In genomic region chr12:49297695-49298060, GRCh38 we compare ENCODE assay signal across 10 cellular contexts. TPM values are rescaled to one million over a fixed set of nuclear protein-coding genes. Genes with fewer than 3 reads are reported as not detected.
DNase-seq lines count a peak whose midpoint lies in the region; TF ChIP-seq lines count a peak whose summit lies in the region.
"Had no signal": no experiment of that assay in that cellular context is flagged by ENCODE, and none has a peak within 500 bp of the region (broad histone marks: within the 10 kb centered on the region; RNA-seq: fewer than 3 reads in every experiment).

No MANE protein-coding gene starts in this region.

- H3K4me1 Mint-ChIP-seq in activated CD4-positive, alpha-beta memory T cell treated with anti-CD3 and anti-CD28 coated beads, Interleukin-2, amount 10 ng/mL, durations not matched to agents 7 days and 5 days = peaks cover 40% of the 10 kb centered on the region
- peaks cover 18% of the 10 kb centered on the region for H3K4me1 Mint-ChIP-seq in activated CD4-positive, alpha-beta memory T cell treated with anti-CD3 and anti-CD28 coated beads for 36 hours (ENCODE audit: low read depth)
- peaks cover 38% of the 10 kb centered on the region for H3K4me1 Mint-ChIP-seq in dendritic cell treated with granulocyte-macrophage colony-stimulating factor and Interleukin-4, amounts not matched to agents 40 ng/mL and 50 ng/mL, for 4 days (ENCODE audit: low read depth)

- H3K4me3 Mint-ChIP-seq in activated CD4-positive, alpha-beta memory T cell treated with anti-CD3 and anti-CD28 coated beads, Interleukin-2, amount 10 ng/mL, durations not matched to agents 7 days and 5 days = peak overlapping the region; percentile 44
- no peak overlapping the region for H3K4me3 Mint-ChIP-seq in activated CD4-positive, alpha-beta memory T cell treated with anti-CD3 and anti-CD28 coated beads for 36 hours
- H3K4me3 Mint-ChIP-seq in dendritic cell treated with granulocyte-macrophage colony-stimulating factor and Interleukin-4, amounts not matched to agents 40 ng/mL and 50 ng/mL, for 4 days = peak overlapping the region; percentile 26

- no peak overlapping the region for H3K27ac Mint-ChIP-seq in activated CD4-positive, alpha-beta memory T cell treated with anti-CD3 and anti-CD28 coated beads, Interleukin-2, amount 10 ng/mL, durations not matched to agents 7 days and 5 days
- no peak overlapping the region for H3K27ac Mint-ChIP-seq in activated CD4-positive, alpha-beta memory T cell treated with anti-CD3 and anti-CD28 coated beads for 36 hours
- H3K27ac Mint-ChIP-seq in dendritic cell treated with granulocyte-macrophage colony-stimulating factor and Interleukin-4, amounts not matched to agents 40 ng/mL and 50 ng/mL, for 4 days = no peak overlapping the region

- H3K27ac ChIP-seq in OCI-LY3 (ENCODE audit: low read length) = no peak overlapping the region

- H3K27me3 Mint-ChIP-seq in activated CD4-positive, alpha-beta memory T cell treated with anti-CD3 and anti-CD28 coated beads, Interleukin-2, amount 10 ng/mL, durations not matched to agents 7 days and 5 days = peaks cover 52% of the 10 kb centered on the region
- H3K27me3 Mint-ChIP-seq in activated CD4-positive, alpha-beta memory T cell treated with anti-CD3 and anti-CD28 coated beads for 36 hours = peaks cover 52% of the 10 kb centered on the region
- H3K27me3 Mint-ChIP-seq in dendritic cell treated with granulocyte-macrophage colony-stimulating factor and Interleukin-4, amounts not matched to agents 40 ng/mL and 50 ng/mL, for 4 days = peaks cover 90% of the 10 kb centered on the region

- DNase-seq in activated CD4-positive, alpha-beta memory T cell treated with anti-CD3 and anti-CD28 coated beads, Interleukin-2, amount 10 ng/mL, durations not matched to agents 7 days and 5 days = no peak
- no peak for DNase-seq in activated CD4-positive, alpha-beta memory T cell treated with anti-CD3 and anti-CD28 coated beads for 36 hours
- DNase-seq in AG08396 (ENCODE audit: low spot score) (no peak), COLO668 (lab: John Stamatoyannopoulos, UW; ENCODE audit: unreplicated experiment) (no peak)
- DNase-seq in activated CD4-positive, CD25-positive, alpha-beta regulatory T cell treated with anti-CD3 and anti-CD28 coated beads, Interleukin-2, amount 50 U/mL, for 72 hours = no peak
- DNase-seq: NCI-H2107 had no signal

- peak overlapping the region; percentile 40 for H3K4me2 ChIP-seq in OCI-LY3 (ENCODE audit: low read length)
- peak overlapping the region; percentile 74 for H3K4me2 ChIP-seq in skeletal muscle satellite cell (ENCODE audit: low read length)

- H3K36me3 ChIP-seq in OCI-LY3 (replicated peaks; ENCODE audit: low read depth, low read length) (no peaks in the 10 kb centered on the region), skeletal muscle satellite cell (ENCODE audit: insufficient read depth, low read length) (no peaks in the 10 kb centered on the region)

- H3K79me2 ChIP-seq in OCI-LY3 (ENCODE audit: low read length) = no peaks in the 10 kb centered on the region

- H3K4me1 ChIP-seq in OCI-LY3 (ENCODE audit: low read length) (0 out of 2 replicates have a peak, but pooled peaks cover 4% of the 10 kb centered on the region), skeletal muscle satellite cell (ENCODE audit: control insufficient read depth, insufficient read depth, low read length) (peaks cover 18% of the 10 kb centered on the region)

- no peak overlapping the region for H3K9ac ChIP-seq in OCI-LY3 (ENCODE audit: low read length)
- no peak overlapping the region for H3K9ac ChIP-seq in skeletal muscle satellite cell (ENCODE audit: low read depth, low read length)

- no peaks in the 10 kb centered on the region for H3K27me3 ChIP-seq in OCI-LY3 (ENCODE audit: low read depth, low read length)
- peaks cover 33% of the 10 kb centered on the region for H3K27me3 ChIP-seq in skeletal muscle satellite cell (ENCODE audit: control insufficient read depth, insufficient read depth, low read length)

- no peaks in the 10 kb centered on the region for H3K36me3 Mint-ChIP-seq in activated CD4-positive, alpha-beta memory T cell treated with anti-CD3 and anti-CD28 coated beads, Interleukin-2, amount 10 ng/mL, durations not matched to agents 7 days and 5 days (ENCODE audit: low read depth)
- no peaks in the 10 kb centered on the region for H3K36me3 Mint-ChIP-seq in activated CD4-positive, alpha-beta memory T cell treated with anti-CD3 and anti-CD28 coated beads for 36 hours
- no peaks in the 10 kb centered on the region for H3K36me3 Mint-ChIP-seq in dendritic cell treated with granulocyte-macrophage colony-stimulating factor and Interleukin-4, amounts not matched to agents 40 ng/mL and 50 ng/mL, for 4 days (ENCODE audit: low read depth)

- H4K20me1 ChIP-seq in OCI-LY3 (ENCODE audit: insufficient read depth, low read length) = no peaks in the 10 kb centered on the region

- no peaks in the 10 kb centered on the region for H3K9me3 Mint-ChIP-seq in activated CD4-positive, alpha-beta memory T cell treated with anti-CD3 and anti-CD28 coated beads, Interleukin-2, amount 10 ng/mL, durations not matched to agents 7 days and 5 days
- no peaks in the 10 kb centered on the region for H3K9me3 Mint-ChIP-seq in activated CD4-positive, alpha-beta memory T cell treated with anti-CD3 and anti-CD28 coated beads for 36 hours
- no peaks in the 10 kb centered on the region for H3K9me3 Mint-ChIP-seq in dendritic cell treated with granulocyte-macrophage colony-stimulating factor and Interleukin-4, amounts not matched to agents 40 ng/mL and 50 ng/mL, for 4 days

- POLR2A ChIA-PET in activated CD4-positive, alpha-beta memory T cell treated with anti-CD3 and anti-CD28 coated beads, Interleukin-2, amount 10 ng/mL, durations not matched to agents 7 days and 5 days (lab: Charles Lee) = interaction anchor here (0.8 to 3.6 kb wide), 5 partner anchors 23 to 69 kb away, joined by 3 to 21 read pairs (median 9); partner anchors contain the start of genes TROAP and TUBA1C
- POLR2A ChIA-PET in activated CD4-positive, alpha-beta memory T cell treated with anti-CD3 and anti-CD28 coated beads for 36 hours (lab: Charles Lee) = interaction anchor here (0.9 to 2.2 kb wide), 3 partner anchors 25 to 45 kb away, joined by 3 to 7 read pairs (median 6); partner anchors contain the start of gene TROAP

- peak overlapping the region; percentile 52 for H3K4me3 ChIP-seq in OCI-LY3 (ENCODE audit: low read length)
- no peak overlapping the region for H3K4me3 ChIP-seq in skeletal muscle satellite cell (ENCODE audit: low read length)
- H3K4me3 ChIP-seq: mucosa of descending colon had no signal

- no peak for TF ChIP-seq CTCF in OCI-LY3 (IDR thresholded peaks at IDR 0.05; ENCODE audit: low read depth, low read length)

- intact Hi-C loops in activated CD4-positive, alpha-beta memory T cell treated with anti-CD3 and anti-CD28 coated beads for 36 hours (cut with micrococcal nuclease) = loop anchor here (1.0 to 2.0 kb wide), 2 partner anchors 25 to 45 kb away; no protein-coding TSS in a partner anchor
- intact Hi-C loops in dendritic cell treated with granulocyte-macrophage colony-stimulating factor and Interleukin-4, amounts not matched to agents 40 ng/mL and 50 ng/mL, for 4 days (cut with micrococcal nuclease) = no loop called here

- no peak overlapping the region for H2AFZ ChIP-seq in OCI-LY3 (ENCODE audit: low read depth, low read length)

- CTCF ChIA-PET in activated CD4-positive, alpha-beta memory T cell treated with anti-CD3 and anti-CD28 coated beads, Interleukin-2, amount 10 ng/mL, durations not matched to agents 7 days and 5 days (lab: Charles Lee) = interaction anchor here (0.7 to 14.1 kb wide), 16 partner anchors 8 to 230 kb away, joined by 3 to 161 read pairs (median 6); partner anchors contain the start of genes C1QL4, DNAJC22 and TROAP
- CTCF ChIA-PET in activated CD4-positive, alpha-beta memory T cell treated with anti-CD3 and anti-CD28 coated beads for 36 hours (lab: Charles Lee) = interaction anchor here (0.6 to 16.1 kb wide), 16 partner anchors 9 to 241 kb away, joined by 3 to 234 read pairs (median 12); partner anchors contain the start of genes C1QL4, DNAJC22, KCNH3 and SPATS2

- H3K9me3 ChIP-seq in OCI-LY3 (ENCODE audit: insufficient read depth, low read length) (no peaks in the 10 kb centered on the region), skeletal muscle satellite cell (replicated peaks; ENCODE audit: low read length) (no peaks in the 10 kb centered on the region)
- H3K9me3 ChIP-seq: mucosa of descending colon had no signal

RNA-seq across cellular contexts. Expression of gene PRPH, which starts 2.7 kb away (rescaled TPM):
- total RNA-seq in activated CD4-positive, alpha-beta memory T cell treated with anti-CD3 and anti-CD28 coated beads, Interleukin-2, amount 10 ng/mL, durations not matched to agents 7 days and 5 days = under 1 TPM in 1 of 2 experiments, not detected in 1; 0.38 TPM
- not detected for total RNA-seq in activated CD4-positive, alpha-beta memory T cell treated with anti-CD3 and anti-CD28 coated beads for 36 hours
- total RNA-seq in skeletal muscle satellite cell (2012; rRNA removed) = under 0.01 and 0.22 TPM in 2 replicates

RNA-seq across cellular contexts. Expression of gene TROAP, which starts 25.4 kb away (rescaled TPM):
- 10 to 100 TPM; 75.1 to 79.5 TPM for total RNA-seq in activated CD4-positive, alpha-beta memory T cell treated with anti-CD3 and anti-CD28 coated beads, Interleukin-2, amount 10 ng/mL, durations not matched to agents 7 days and 5 days
- 10 to 100 TPM; 57.7 to 64.9 TPM for total RNA-seq in activated CD4-positive, alpha-beta memory T cell treated with anti-CD3 and anti-CD28 coated beads for 36 hours
- total RNA-seq in skeletal muscle satellite cell (2012; rRNA removed) = 7.0 and 7.6 TPM in 2 replicates

RNA-seq across cellular contexts. Expression of gene TUBA1C, which starts 32.8 kb away (rescaled TPM):
- total RNA-seq in activated CD4-positive, alpha-beta memory T cell treated with anti-CD3 and anti-CD28 coated beads, Interleukin-2, amount 10 ng/mL, durations not matched to agents 7 days and 5 days = 100 to 1,000 TPM; 250 to 262 TPM
- 100 to 1,000 TPM; 353 to 360 TPM for total RNA-seq in activated CD4-positive, alpha-beta memory T cell treated with anti-CD3 and anti-CD28 coated beads for 36 hours
- 891 and 1,798 TPM in 2 replicates for total RNA-seq in skeletal muscle satellite cell (2012; rRNA removed)

RNA-seq across cellular contexts. Expression of gene C1QL4, which starts 39.3 kb away (rescaled TPM):
- not detected for total RNA-seq in activated CD4-positive, alpha-beta memory T cell treated with anti-CD3 and anti-CD28 coated beads, Interleukin-2, amount 10 ng/mL, durations not matched to agents 7 days and 5 days
- total RNA-seq in activated CD4-positive, alpha-beta memory T cell treated with anti-CD3 and anti-CD28 coated beads for 36 hours = not detected
- 0.22 TPM in 1 of 2 replicates, not detected in the other for total RNA-seq in skeletal muscle satellite cell (2012; rRNA removed)
- total RNA-seq: mucosa of descending colon had no signal

RNA-seq across cellular contexts. Expression of gene DNAJC22, which starts 49.0 kb away (rescaled TPM):
- under 1 TPM in 1 of 2 experiments, not detected in 1; 0.05 TPM for total RNA-seq in activated CD4-positive, alpha-beta memory T cell treated with anti-CD3 and anti-CD28 coated beads, Interleukin-2, amount 10 ng/mL, durations not matched to agents 7 days and 5 days
- total RNA-seq in activated CD4-positive, alpha-beta memory T cell treated with anti-CD3 and anti-CD28 coated beads for 36 hours = under 1 TPM in 1 of 2 experiments, not detected in 1; 0.10 TPM
- total RNA-seq in skeletal muscle satellite cell (2012; rRNA removed) = 0.25 and 0.66 TPM in 2 replicates
